8 cellular contexts compared by ENCODE assay signal in genomic region chr14:90759370-90760054, GRCh38. TPM values are rescaled to one million over a fixed set of nuclear protein-coding genes. Genes with fewer than 3 reads are reported as not detected.
A peak's percentile ranks its signal among the peaks of the same experiment; 100 is the strongest.
DNase-seq lines count a peak whose midpoint lies in the region; ATAC-seq, FAIRE-seq and TF ChIP-seq lines count a peak whose summit lies in the region.

No MANE protein-coding gene starts in this region.

- H3K23me2 ChIP-seq in H1 (ENCODE audit: low read depth, low read length), result no peaks in the 10 kb centered on the region

- no peak overlapping the region for H4K5ac ChIP-seq in IMR-90 (ENCODE audit: low read depth, low read length)
- no peak overlapping the region for H4K5ac ChIP-seq in H1 (ENCODE audit: insufficient read length, low read depth, low read length)

- CTCF ChIA-PET in IMR-90 (lab: Yijun Ruan, JAX) (interaction anchor here (0.6 to 2.9 kb wide), 10 partner anchors 9 to 458 kb away, joined by 3 to 18 read pairs (median 6); partner anchors contain the start of gene TTC7B), H1 (lab: Charles Lee; ENCODE audit: partially characterized antibody) (interaction anchor here (0.6 to 7.0 kb wide), 51 partner anchors 7 to 562 kb away, joined by 3 to 59 read pairs (median 5); partner anchors contain the start of gene TTC7B)

- ATAC-seq in GM19351 (IDR thresholded peaks at IDR 0.05; ENCODE audit: unreplicated experiment) (peak; percentile 53), IMR-90 (ENCODE audit: low read depth) (no peak), left colon (no peak)

- no peak for FAIRE-seq in H1 (lab: Jason Lieb, UNC)

- H2AK5ac ChIP-seq in IMR-90 (ENCODE audit: low read depth, low read length) (no peak overlapping the region), H1 (ENCODE audit: low read depth, low read length) (no peak overlapping the region)

- H3K14ac ChIP-seq in IMR-90 (replicated peaks; ENCODE audit: low read depth, low read length), result no peak overlapping the region
- H3K14ac ChIP-seq in H1 (ENCODE audit: insufficient read length), result no peak overlapping the region

- H2AK9ac ChIP-seq in IMR-90 (replicated peaks; ENCODE audit: low read depth, low read length, poor library complexity), result no peak overlapping the region

- intact Hi-C loops in IMR-90 (cut with micrococcal nuclease), result loop anchor here (5.0 kb wide), 1 partner anchor 58 kb away; the partner anchor contains the start of gene TTC7B
- intact Hi-C loops in left colon (cut with DNase I, micrococcal nuclease), result loop anchor here in 1 of 2 donors (10.0 kb wide), 1 partner anchor 455 kb away; no protein-coding TSS in a partner anchor

- H3K4ac ChIP-seq in IMR-90 (ENCODE audit: low read depth, low read length), result no peak overlapping the region
- no peak overlapping the region for H3K4ac ChIP-seq in H1 (replicated peaks; ENCODE audit: insufficient read length, low read depth, low read length)

- no CpG with 5 or more reads among the region's 7 CpGs for WGBS in IMR-90 (ENCODE audit: extremely low coverage in 2 of 2, insufficient read length in 1 of 2), 2 experiments
- whole genome bisulfite sequencing in H1 (ENCODE audit: extremely low coverage in 1 of 2, insufficient coverage in 1 of 2, insufficient read length in 1 of 2, insufficient replicate concordance in 2 of 2, low coverage in 1 of 2, low lambda C conversion rate in 2 of 2, missing lambda C conversion rate in 1 of 2), 2 experiments, result 88% methylated on average over 7 of the region's 7 CpGs; no CpG with 5 or more reads in 1 of the 2 experiments

- no peak for TF ChIP-seq RAD21 in IMR-90 (IDR thresholded peaks at IDR 0.05; ENCODE audit: low read length)
- no peak for TF ChIP-seq RAD21 in H1 (IDR thresholded peaks at IDR 0.05 in 1 of 2, conservative IDR thresholded peaks at IDR 0.05 in 1 of 2; ENCODE audit: low read depth in 2 of 2, low read length in 2 of 2)

- H2BK12ac ChIP-seq in H1 (ENCODE audit: low read depth, low read length), result no peak overlapping the region; the same call in 1 of the 2 replicates

- no peak overlapping the region for H2BK120ac ChIP-seq in IMR-90 (ENCODE audit: low read depth, low read length)
- H2BK120ac ChIP-seq in H1 (replicated peaks; ENCODE audit: low read depth, low read length), result no peak overlapping the region

- TF ChIP-seq CTCF in IMR-90 (conservative IDR thresholded peaks at IDR 0.05; ENCODE audit: low read depth, low read length), result no peak
- TF ChIP-seq CTCF in H1 (IDR thresholded peaks at IDR 0.05; ENCODE audit: control extremely low read depth in 1 of 3, insufficient read depth in 1 of 3, low read depth in 1 of 3, low read length in 3 of 3), result no peak

- H3K9me1 ChIP-seq in IMR-90 (ENCODE audit: insufficient read depth, low read length), result peaks cover 3% of the 10 kb centered on the region; the same call in 1 of the 2 replicates

- H3K4me1 ChIP-seq in IMR-90 (ENCODE audit: control insufficient read depth, insufficient read depth, low read length), result peaks cover 6% of the 10 kb centered on the region
- peaks cover 0 to 11% (median 4%) of the 10 kb centered on the region in 4 experiments; a peak in 6 of 7 replicates for H3K4me1 ChIP-seq in H1 (replicated peaks in 1 of 4; ENCODE audit: control insufficient read depth in 3 of 4, insufficient read depth in 4 of 4, low read length in 3 of 4)
- H3K4me1 ChIP-seq in skeletal muscle tissue (ENCODE audit: control insufficient read depth in 3 of 3, insufficient read depth in 3 of 3, low read length in 3 of 3), result peaks cover 21 to 25% (median 25%) of the 10 kb centered on the region in 3 donors

- no peak for TF ChIP-seq POLR2A in IMR-90 (IDR thresholded peaks at IDR 0.05; ENCODE audit: low read depth, low read length)
- no peak for TF ChIP-seq POLR2A in H1 (IDR thresholded peaks at IDR 0.05; ENCODE audit: control extremely low read depth in 1 of 2, low read depth in 2 of 2, low read length in 2 of 2)

- H4K91ac ChIP-seq in IMR-90 (ENCODE audit: insufficient read depth, low read depth, low read length) (no peak overlapping the region), H1 (replicated peaks; ENCODE audit: insufficient read length, low read length) (no peak overlapping the region)

- H3K27me3 ChIP-seq in IMR-90 (ENCODE audit: control insufficient read depth, insufficient read depth, low read length), result no peaks in the 10 kb centered on the region
- peaks cover 0 to 4% (median 1%) of the 10 kb centered on the region in 4 experiments; a peak in 3 of 7 replicates for H3K27me3 ChIP-seq in H1 (replicated peaks in 1 of 4; ENCODE audit: control insufficient read depth in 3 of 4, extremely low read depth in 1 of 4, insufficient read depth in 3 of 4, low read length in 3 of 4)
- no peaks in the 10 kb centered on the region for H3K27me3 ChIP-seq in skeletal muscle tissue (ENCODE audit: control insufficient read depth in 3 of 3, insufficient read depth in 3 of 3, low read length in 3 of 3)

- H4K8ac ChIP-seq in IMR-90 (ENCODE audit: low read depth in 2 of 2, low read length in 2 of 2) (peak overlapping the region; percentile 62 to 100; a peak in 3 of 4 replicates), H1 (ENCODE audit: extremely low read depth, insufficient read depth, low read length) (no peak overlapping the region)

- no peak overlapping the region for H2AFZ ChIP-seq in IMR-90 (replicated peaks; ENCODE audit: low read length, poor library complexity)
- no peak overlapping the region for H2AFZ ChIP-seq in H1 (ENCODE audit: low read length)

- H2BK5ac ChIP-seq in IMR-90 (ENCODE audit: low read depth, low read length, poor library complexity, severe bottlenecking) (no peak overlapping the region), H1 (ENCODE audit: low read depth, low read length) (no peak overlapping the region)

- H3K4me2 ChIP-seq in IMR-90 (ENCODE audit: low read depth, low read length) (no peak overlapping the region), H1 (ENCODE audit: insufficient read depth in 1 of 2, low read depth in 2 of 2, low read length in 2 of 2) (no peak overlapping the region)

- no peak overlapping the region for H2BK20ac ChIP-seq in IMR-90 (ENCODE audit: low read depth, low read length)
- no peak overlapping the region for H2BK20ac ChIP-seq in H1 (ENCODE audit: low read length)

- POLR2A ChIA-PET in IMR-90 (lab: Charles Lee; ENCODE audit: unreplicated experiment) (no interaction called here), H1 (lab: Charles Lee; ENCODE audit: partially characterized antibody) (interaction anchor here (2.6 kb wide), 1 partner anchor 13 kb away, joined by 7 read pairs; no protein-coding TSS in a partner anchor)

- no peaks in the 10 kb centered on the region for H3K79me2 ChIP-seq in H1 (ENCODE audit: control insufficient read depth in 1 of 2, insufficient read depth in 2 of 2, low read length in 2 of 2)

- H4K20me1 ChIP-seq in IMR-90 (ENCODE audit: insufficient read depth, low read length) (peaks cover 3% of the 10 kb centered on the region; the same call in 1 of the 2 replicates), H1 (replicated peaks in 1 of 2; ENCODE audit: control insufficient read depth in 1 of 2, insufficient read depth in 2 of 2, low read length in 2 of 2) (no peaks in the 10 kb centered on the region)

- DNase-seq in IMR-90 (no peak), H1 (ENCODE audit: low read depth in 1 of 2, low spot score in 2 of 2) (peak in 1 of 2 experiments; percentile 36), putamen (ENCODE audit: low spot score) (no peak), left colon (no peak), GM03348 (ENCODE audit: low spot score) (no peak)
- DNase-seq in stimulated activated CD4-positive, alpha-beta T cell treated with anti-CD3 and anti-CD28 coated beads, Interleukin-4, amount 100 ng/mL, for 24 hours, result no peak

- in situ Hi-C loops in IMR-90 (cut with MboI; ENCODE audit: low sequenced_read_pairs), result no loop called here

- H2BK15ac ChIP-seq in IMR-90 (ENCODE audit: low read depth, low read length), result no peak overlapping the region
- H2BK15ac ChIP-seq in H1 (ENCODE audit: low read length), result 0 out of 2 replicates have a peak overlapping the region, but pooled peaks have one; percentile 31

- H3K36me3 ChIP-seq in IMR-90 (ENCODE audit: control insufficient read depth, insufficient read depth, low read length), result no peaks in the 10 kb centered on the region
- no peaks in the 10 kb centered on the region for H3K36me3 ChIP-seq in H1 (ENCODE audit: control insufficient read depth in 2 of 4, insufficient read depth in 4 of 4, low read length in 3 of 4)
- H3K36me3 ChIP-seq in skeletal muscle tissue (ENCODE audit: control insufficient read depth in 3 of 3, insufficient read depth in 3 of 3, low read length in 3 of 3), result no peaks in the 10 kb centered on the region

- no peak overlapping the region for H3K4me3 ChIP-seq in IMR-90 (ENCODE audit: insufficient read depth, low read depth, low read length)
- H3K4me3 ChIP-seq in H1 (ENCODE audit: extremely low read depth in 1 of 4, insufficient read depth in 2 of 4, low read depth in 3 of 4, low read length in 4 of 4), result no peak overlapping the region
- peak overlapping the region in 1 of 3 donors; percentile 48 for H3K4me3 ChIP-seq in skeletal muscle tissue (ENCODE audit: low read length in 3 of 3)

- H3K27ac ChIP-seq in IMR-90 (ENCODE audit: insufficient read depth, low read length), result no peak overlapping the region
- H3K27ac ChIP-seq in H1 (ENCODE audit: low read depth, low read length), result no peak overlapping the region
- peak overlapping the region; percentile 89 for H3K27ac ChIP-seq in skeletal muscle tissue (ENCODE audit: low read depth, low read length)

- H3K9me3 ChIP-seq in IMR-90 (ENCODE audit: control insufficient read depth, insufficient read depth, low read length), result no peaks in the 10 kb centered on the region
- no peaks in the 10 kb centered on the region for H3K9me3 ChIP-seq in H1 (ENCODE audit: insufficient read depth in 2 of 2, low read depth in 1 of 2, low read length in 1 of 2)
- H3K9me3 ChIP-seq in skeletal muscle tissue (ENCODE audit: control insufficient read depth in 3 of 3, low read length in 3 of 3), result peaks cover 0 to 4% (median 0%) of the 10 kb centered on the region in 3 donors

- dilution Hi-C loops in IMR-90 (cut with HindIII; ENCODE audit: low sequenced_read_pairs, unreplicated experiment), result no loop called here

- no peak overlapping the region for H3K23ac ChIP-seq in IMR-90 (ENCODE audit: low read depth, low read length)
- H3K23ac ChIP-seq in H1 (ENCODE audit: insufficient read length), result no peak overlapping the region

- H3K18ac ChIP-seq in IMR-90 (ENCODE audit: low read depth, low read length) (no peak overlapping the region), H1 (ENCODE audit: extremely low read depth, low read length) (no peak overlapping the region)

- BruUV-seq in IMR-90 (replicated peaks; lab: Mats Ljungman, UMichigan), result no TSS peak

- H3K9ac ChIP-seq in IMR-90 (ENCODE audit: low read depth, low read length), result no peak overlapping the region
- H3K9ac ChIP-seq in H1 (replicated peaks in 1 of 4; ENCODE audit: extremely low read depth in 1 of 4, low read depth in 3 of 4, low read length in 3 of 4), result no peak overlapping the region
- peak overlapping the region in 1 of 3 donors; percentile 95 for H3K9ac ChIP-seq in skeletal muscle tissue (ENCODE audit: low read depth in 1 of 3, low read length in 3 of 3)

- H3K79me1 ChIP-seq in IMR-90 (ENCODE audit: low read depth in 1 of 2, low read length in 2 of 2), result peaks cover 9 to 22% of the 10 kb centered on the region in 2 experiments
- no peaks in the 10 kb centered on the region for H3K79me1 ChIP-seq in H1 (ENCODE audit: low read depth, low read length)

- no peak overlapping the region for H3K56ac ChIP-seq in IMR-90 (ENCODE audit: extremely low read depth, insufficient read depth, low read length)
- H3K56ac ChIP-seq in H1 (replicated peaks; ENCODE audit: insufficient read length, low read depth, low read length), result no peak overlapping the region

- no peak for TF ChIP-seq EP300 in H1 (IDR thresholded peaks at IDR 0.05; ENCODE audit: borderline replicate concordance in 1 of 2, low read depth in 2 of 2, low read length in 2 of 2)

RNA-seq across cellular contexts. Expression of gene TTC7B, which starts 56.7 kb away (rescaled TPM):
- total RNA-seq in IMR-90 (2012; rRNA removed) (16.1 and 18.1 TPM in 2 replicates), skeletal muscle tissue (5.7 TPM), left colon (10 to 100 TPM in 1 of 2 donors, 1 to 10 TPM in 1; 4.3 to 13.4 TPM)
- polyA plus RNA-seq in IMR-90 (2012; rRNA removed) (35.3 and 42.6 TPM in 2 replicates), H1 (2011; rRNA removed) (23.7 and 31.5 TPM in 2 replicates)
- polyA plus RNA-seq in IMR-90 (2012; cell fraction: cytosol; rRNA removed), result 26.9 and 28.3 TPM in 2 replicates
- 30.5 and 31.5 TPM in 2 replicates for polyA plus RNA-seq in IMR-90 (2012; cell fraction: nucleus; rRNA removed; ENCODE audit: low replicate concordance)
- total RNA-seq in H1 (2021; fragmentation: NEBNext Ultra II Directional; extraction: Animal tissue kit (Norgen Biotek cat#: 25700)), result 31.2 and 34.0 TPM in 2 replicates
- polyA plus RNA-seq in H1 (2011; cell fraction: cytosol; rRNA removed), result 20.1 TPM
- polyA plus RNA-seq in H1 (2011; cell fraction: nucleus; rRNA removed), result 38.7 TPM
- polyA plus RNA-seq in H1 (2012, experiment 1 of 2), result 22.3 to 30.8 TPM (median 23.0 TPM) in 4 replicates
- polyA plus RNA-seq in H1 (2012, experiment 2 of 2), result 10.1 TPM
- polyA plus RNA-seq in H1 (2013, experiment 1 of 2), result 14.6 TPM
- 14.6 TPM for polyA plus RNA-seq in H1 (2013, experiment 2 of 2)
- polyA minus RNA-seq in H1 (2011; rRNA and poly(A)+ RNA removed), result 29.7 and 35.0 TPM in 2 replicates
- 39.4 TPM for polyA minus RNA-seq in H1 (2011; cell fraction: cytosol; rRNA and poly(A)+ RNA removed)
- 45.8 TPM for polyA minus RNA-seq in H1 (2011; cell fraction: nucleus; rRNA and poly(A)+ RNA removed)
